Comparison of ENCODE assay signal across 1 cellular context in the genomic region with DNA sequence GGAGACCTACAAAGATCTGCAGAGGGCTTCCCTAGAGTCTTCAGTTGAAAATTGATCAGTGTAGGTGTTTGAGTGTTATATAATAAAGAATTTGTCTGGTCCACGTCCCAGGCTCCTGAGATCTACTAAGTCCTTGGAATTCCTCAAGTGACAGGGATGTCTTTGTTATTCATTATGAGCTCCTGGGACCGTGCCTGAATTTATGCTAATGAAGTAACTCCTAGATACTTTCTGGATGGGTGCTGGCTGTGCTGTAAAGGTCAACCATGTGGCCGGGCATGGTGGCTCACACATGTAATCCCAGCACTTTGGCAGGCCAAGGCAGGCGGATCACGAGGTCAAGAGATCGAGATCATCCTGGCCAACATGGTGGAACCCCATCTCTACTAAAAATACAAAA.
TF ChIP-seq lines count a peak whose summit lies in the region.

No MANE protein-coding gene starts in this region.

TF ChIP-seq in GM23338, 12 proteins besides CTCF, POLR2A, EP300 and RAD21 (continued from another document):
- TF ChIP-seq, protein P1, sequence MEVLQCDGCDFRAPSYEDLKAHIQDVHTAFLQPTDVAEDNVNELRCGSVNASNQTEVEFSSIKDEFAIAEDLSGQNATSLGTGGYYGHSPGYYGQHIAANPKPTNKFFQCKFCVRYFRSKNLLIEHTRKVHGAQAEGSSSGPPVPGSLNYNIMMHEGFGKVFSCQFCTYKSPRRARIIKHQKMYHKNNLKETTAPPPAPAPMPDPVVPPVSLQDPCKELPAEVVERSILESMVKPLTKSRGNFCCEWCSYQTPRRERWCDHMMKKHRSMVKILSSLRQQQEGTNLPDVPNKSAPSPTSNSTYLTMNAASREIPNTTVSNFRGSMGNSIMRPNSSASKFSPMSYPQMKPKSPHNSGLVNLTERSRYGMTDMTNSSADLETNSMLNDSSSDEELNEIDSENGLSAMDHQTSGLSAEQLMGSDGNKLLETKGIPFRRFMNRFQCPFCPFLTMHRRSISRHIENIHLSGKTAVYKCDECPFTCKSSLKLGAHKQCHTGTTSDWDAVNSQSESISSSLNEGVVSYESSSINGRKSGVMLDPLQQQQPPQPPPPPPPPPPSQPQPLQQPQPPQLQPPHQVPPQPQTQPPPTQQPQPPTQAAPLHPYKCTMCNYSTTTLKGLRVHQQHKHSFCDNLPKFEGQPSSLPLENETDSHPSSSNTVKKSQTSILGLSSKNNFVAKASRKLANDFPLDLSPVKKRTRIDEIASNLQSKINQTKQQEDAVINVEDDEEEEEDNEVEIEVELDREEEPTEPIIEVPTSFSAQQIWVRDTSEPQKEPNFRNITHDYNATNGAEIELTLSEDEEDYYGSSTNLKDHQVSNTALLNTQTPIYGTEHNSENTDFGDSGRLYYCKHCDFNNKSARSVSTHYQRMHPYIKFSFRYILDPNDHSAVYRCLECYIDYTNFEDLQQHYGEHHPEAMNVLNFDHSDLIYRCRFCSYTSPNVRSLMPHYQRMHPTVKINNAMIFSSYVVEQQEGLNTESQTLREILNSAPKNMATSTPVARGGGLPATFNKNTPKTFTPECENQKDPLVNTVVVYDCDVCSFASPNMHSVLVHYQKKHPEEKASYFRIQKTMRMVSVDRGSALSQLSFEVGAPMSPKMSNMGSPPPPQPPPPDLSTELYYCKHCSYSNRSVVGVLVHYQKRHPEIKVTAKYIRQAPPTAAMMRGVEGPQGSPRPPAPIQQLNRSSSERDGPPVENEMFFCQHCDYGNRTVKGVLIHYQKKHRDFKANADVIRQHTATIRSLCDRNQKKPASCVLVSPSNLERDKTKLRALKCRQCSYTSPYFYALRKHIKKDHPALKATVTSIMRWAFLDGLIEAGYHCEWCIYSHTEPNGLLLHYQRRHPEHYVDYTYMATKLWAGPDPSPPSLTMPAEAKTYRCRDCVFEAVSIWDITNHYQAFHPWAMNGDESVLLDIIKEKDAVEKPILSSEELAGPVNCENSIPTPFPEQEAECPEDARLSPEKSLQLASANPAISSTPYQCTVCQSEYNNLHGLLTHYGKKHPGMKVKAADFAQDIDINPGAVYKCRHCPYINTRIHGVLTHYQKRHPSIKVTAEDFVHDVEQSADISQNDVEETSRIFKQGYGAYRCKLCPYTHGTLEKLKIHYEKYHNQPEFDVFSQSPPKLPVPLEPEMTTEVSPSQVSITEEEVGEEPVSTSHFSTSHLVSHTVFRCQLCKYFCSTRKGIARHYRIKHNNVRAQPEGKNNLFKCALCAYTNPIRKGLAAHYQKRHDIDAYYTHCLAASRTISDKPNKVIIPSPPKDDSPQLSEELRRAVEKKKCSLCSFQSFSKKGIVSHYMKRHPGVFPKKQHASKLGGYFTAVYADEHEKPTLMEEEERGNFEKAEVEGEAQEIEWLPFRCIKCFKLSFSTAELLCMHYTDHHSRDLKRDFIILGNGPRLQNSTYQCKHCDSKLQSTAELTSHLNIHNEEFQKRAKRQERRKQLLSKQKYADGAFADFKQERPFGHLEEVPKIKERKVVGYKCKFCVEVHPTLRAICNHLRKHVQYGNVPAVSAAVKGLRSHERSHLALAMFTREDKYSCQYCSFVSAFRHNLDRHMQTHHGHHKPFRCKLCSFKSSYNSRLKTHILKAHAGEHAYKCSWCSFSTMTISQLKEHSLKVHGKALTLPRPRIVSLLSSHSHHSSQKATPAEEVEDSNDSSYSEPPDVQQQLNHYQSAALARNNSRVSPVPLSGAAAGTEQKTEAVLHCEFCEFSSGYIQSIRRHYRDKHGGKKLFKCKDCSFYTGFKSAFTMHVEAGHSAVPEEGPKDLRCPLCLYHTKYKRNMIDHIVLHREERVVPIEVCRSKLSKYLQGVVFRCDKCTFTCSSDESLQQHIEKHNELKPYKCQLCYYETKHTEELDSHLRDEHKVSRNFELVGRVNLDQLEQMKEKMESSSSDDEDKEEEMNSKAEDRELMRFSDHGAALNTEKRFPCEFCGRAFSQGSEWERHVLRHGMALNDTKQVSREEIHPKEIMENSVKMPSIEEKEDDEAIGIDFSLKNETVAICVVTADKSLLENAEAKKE (CRISPR knock-in tag; IDR thresholded peaks at IDR 0.05): 0 out of 2 replicates have a peak, but pooled peaks have one; percentile 4
- no peak for TF ChIP-seq ZNF331 (CRISPR knock-in tag; IDR thresholded peaks at IDR 0.05; ENCODE audit: low read depth)
